In genomic region chr7:68904635-68905034, GRCh38 we compare ENCODE assay signal across 30 cellular contexts.
"Had no signal": no experiment of that assay in that cellular context is flagged by ENCODE, and none has a peak within 500 bp of the region (broad histone marks: within the 10 kb centered on the region; RNA-seq: fewer than 3 reads in every experiment).

No MANE protein-coding gene starts in this region.

- H3K27ac ChIP-seq: adrenal gland, body of pancreas, SK-N-MC had no signal

- H3K36me3 ChIP-seq: adrenal gland, MG63 had no signal

- H3K36me3 Mint-ChIP-seq: activated CD4-positive, alpha-beta memory T cell treated with anti-CD3 and anti-CD28 coated beads for 36 hours; activated naive CD4-positive, alpha-beta T cell treated with anti-CD3 and anti-CD28 coated beads, Interleukin-2, amount 10 ng/mL, durations not matched to agents 7 days and 5 days; activated naive CD8-positive, alpha-beta T cell treated with anti-CD3 and anti-CD28 coated beads for 36 hours; T-cell had no signal

- H3K27me3 Mint-ChIP-seq: activated B cell treated with CpG ODN at 0.5 μM for 24 hours; activated CD4-positive, alpha-beta memory T cell treated with anti-CD3 and anti-CD28 coated beads for 36 hours; activated CD4-positive, alpha-beta T cell treated with anti-CD3 and anti-CD28 coated beads, Interleukin-2, amount 10 ng/mL, durations not matched to agents 7 days and 5 days; activated naive CD4-positive, alpha-beta T cell treated with anti-CD3 and anti-CD28 coated beads, Interleukin-2, amount 10 ng/mL, durations not matched to agents 7 days and 5 days had no signal

- H3K27me3 ChIP-seq: adrenal gland, body of pancreas, MG63 had no signal

- H3K4me1 Mint-ChIP-seq: activated B cell treated with CpG ODN at 0.5 μM for 24 hours; activated CD4-positive, alpha-beta T cell treated with anti-CD3 and anti-CD28 coated beads, Interleukin-2, amount 10 ng/mL, durations not matched to agents 7 days and 5 days; activated naive CD4-positive, alpha-beta T cell treated with anti-CD3 and anti-CD28 coated beads, Interleukin-2, amount 10 ng/mL, durations not matched to agents 7 days and 5 days; activated naive CD8-positive, alpha-beta T cell treated with anti-CD3 and anti-CD28 coated beads for 36 hours; activated T-helper 17 cell treated with anti-CD3 and anti-CD28 coated beads, Interleukin-2, amount 50 U/mL, for 72 hours; T-cell had no signal

- DNase-seq: activated B cell treated with CpG ODN at 0.5 μM for 24 hours; activated CD4-positive, alpha-beta memory T cell treated with anti-CD3 and anti-CD28 coated beads for 36 hours; activated CD4-positive, alpha-beta T cell treated with anti-CD3 and anti-CD28 coated beads, Interleukin-2, amount 10 ng/mL, durations not matched to agents 7 days and 5 days; activated gamma-delta T cell; activated naive CD4-positive, alpha-beta T cell treated with anti-CD3 and anti-CD28 coated beads, Interleukin-2, amount 10 ng/mL, durations not matched to agents 7 days and 5 days; activated naive CD8-positive, alpha-beta T cell treated with anti-CD3 and anti-CD28 coated beads for 36 hours; activated T-cell treated with anti-CD3 and anti-CD28 coated beads for 4 hours; activated T-cell treated with anti-CD3 and anti-CD28 coated beads, Interleukin-2, amount 50 U/mL, for 48 hours; adrenal gland; anterior cingulate cortex; body of pancreas; central memory CD4-positive, alpha-beta T cell; MG63; MV-4-11; NCI-H1092 treated with DMSO at 0.1 percent for 48 hours; NCI-H1417 treated with DMSO at 0.1 percent for 48 hours; NCI-H1694; NCI-H2029; NCI-H2107; NCI-H2171 treated with DMSO at 0.1 percent for 48 hours; NCI-H226; NCI-H526; NCI-H82; T-cell; T-helper 2 cell; T1000 had no signal

- H3K4me1 ChIP-seq: adrenal gland, body of pancreas had no signal

- H3K9me3 ChIP-seq: adrenal gland, body of pancreas, MG63 had no signal

- H3K27ac Mint-ChIP-seq: activated B cell treated with CpG ODN at 0.5 μM for 24 hours; activated CD4-positive, alpha-beta memory T cell treated with anti-CD3 and anti-CD28 coated beads for 36 hours; activated CD4-positive, alpha-beta T cell treated with anti-CD3 and anti-CD28 coated beads, Interleukin-2, amount 10 ng/mL, durations not matched to agents 7 days and 5 days; activated naive CD4-positive, alpha-beta T cell treated with anti-CD3 and anti-CD28 coated beads, Interleukin-2, amount 10 ng/mL, durations not matched to agents 7 days and 5 days; activated naive CD8-positive, alpha-beta T cell treated with anti-CD3 and anti-CD28 coated beads for 36 hours; activated T-helper 17 cell treated with anti-CD3 and anti-CD28 coated beads, Interleukin-2, amount 50 U/mL, for 72 hours; T-cell had no signal

- ATAC-seq: activated T-helper 17 cell treated with anti-CD3 and anti-CD28 coated beads, Interleukin-2, amount 50 U/mL, for 72 hours; body of pancreas; T-cell had no signal

- H3K4me3 Mint-ChIP-seq: activated B cell treated with CpG ODN at 0.5 μM for 24 hours; activated CD4-positive, alpha-beta memory T cell treated with anti-CD3 and anti-CD28 coated beads for 36 hours; activated CD4-positive, alpha-beta T cell treated with anti-CD3 and anti-CD28 coated beads, Interleukin-2, amount 10 ng/mL, durations not matched to agents 7 days and 5 days; activated naive CD4-positive, alpha-beta T cell treated with anti-CD3 and anti-CD28 coated beads, Interleukin-2, amount 10 ng/mL, durations not matched to agents 7 days and 5 days; activated naive CD8-positive, alpha-beta T cell treated with anti-CD3 and anti-CD28 coated beads for 36 hours; activated T-helper 17 cell treated with anti-CD3 and anti-CD28 coated beads, Interleukin-2, amount 50 U/mL, for 72 hours; T-cell had no signal

- FAIRE-seq: bronchial epithelial cell, TTC549 had no signal

- H3K4me3 ChIP-seq: adrenal gland, body of pancreas, MG63, SK-N-MC had no signal
